In the genomic region with DNA sequence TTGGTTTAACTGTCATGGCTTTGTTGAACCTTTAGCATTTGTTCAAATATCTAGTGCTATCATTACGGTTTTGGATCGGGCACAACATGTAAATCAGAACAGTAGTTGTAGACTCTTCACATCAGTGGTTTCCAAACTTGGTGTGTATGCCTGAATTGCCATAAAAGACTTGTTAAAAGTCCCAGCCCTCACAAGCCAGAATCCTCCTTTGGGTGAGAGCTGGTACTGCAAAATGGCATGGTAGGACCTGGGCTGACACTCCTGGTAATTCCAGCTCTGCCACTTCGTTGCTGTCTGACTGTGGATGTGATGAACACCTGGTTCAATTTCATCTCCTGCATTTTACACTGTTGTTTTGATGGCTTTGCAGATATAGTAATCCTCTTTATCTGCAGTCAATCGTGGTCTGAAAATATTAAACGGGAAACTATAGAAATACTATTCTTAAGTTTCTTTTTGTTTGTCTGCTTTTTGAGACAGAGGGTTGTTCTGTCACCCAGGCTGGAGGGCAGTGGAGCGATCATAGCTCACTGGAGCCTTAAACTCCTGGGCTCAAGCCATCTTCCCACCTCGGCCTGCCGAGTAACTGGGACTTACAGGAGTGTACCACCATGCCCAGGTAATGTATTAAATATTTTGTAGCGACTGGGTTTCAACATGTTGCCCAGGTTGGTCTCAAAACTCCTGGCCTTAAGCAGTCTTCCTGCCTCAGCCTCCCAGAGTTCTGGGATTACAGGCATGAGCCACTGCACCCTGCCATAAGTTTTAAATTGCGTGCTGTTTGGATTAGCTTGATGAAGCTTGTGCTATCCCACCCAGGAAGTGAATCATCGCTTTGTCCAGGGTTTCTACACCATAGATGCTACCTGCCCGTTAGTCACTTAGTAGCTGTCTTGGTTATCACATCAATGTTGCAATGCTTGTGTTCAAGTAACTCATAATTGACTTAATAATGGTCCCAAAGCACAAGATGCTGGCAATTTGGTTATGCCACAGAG, we compare ENCODE assay signal across 8 cellular contexts.
A peak's percentile ranks its signal among the peaks of the same experiment; 100 is the strongest.
DNase-seq lines count a peak whose midpoint lies in the region; ATAC-seq, FAIRE-seq and TF ChIP-seq lines count a peak whose summit lies in the region.

No MANE protein-coding gene starts in this region.

- no peaks in the 10 kb centered on the region for H3K9me3 ChIP-seq in adipocyte (ENCODE audit: control insufficient read depth, low read length)
- H3K9me3 ChIP-seq in mucosa of descending colon: no peaks in the 10 kb centered on the region
- H3K9me3 ChIP-seq in adrenal gland (replicated peaks in 1 of 3): no peaks in the 10 kb centered on the region

- peak; percentile 31 for FAIRE-seq in GM19239 (lab: Jason Lieb, UNC)

- POLR2A ChIA-PET in BJ (lab: Charles Lee): no interaction called here

- ATAC-seq in mucosa of descending colon: peak; percentile 62
- no peak for ATAC-seq in HG03108 (IDR thresholded peaks at IDR 0.05; ENCODE audit: unreplicated experiment)

- H3K36me3 ChIP-seq in BJ (ENCODE audit: control insufficient read depth, insufficient read depth, low read length) (peaks cover 1% of the 10 kb centered on the region; the same call in 1 of the 2 replicates), adipocyte (ENCODE audit: control insufficient read depth, insufficient read depth, low read length, severe bottlenecking) (no peaks in the 10 kb centered on the region), mucosa of descending colon (ENCODE audit: low read depth) (no peaks in the 10 kb centered on the region), adrenal gland (replicated peaks in 1 of 2) (no peaks in the 10 kb centered on the region)

- TF ChIP-seq POLR2A in adrenal gland (IDR thresholded peaks at IDR 0.05): no peak

- H3K9ac ChIP-seq in adipocyte (ENCODE audit: low read length): no peak overlapping the region

- CTCF ChIA-PET in BJ (lab: Yijun Ruan, JAX): interaction anchor here (0.7 to 1.8 kb wide), 4 partner anchors 8 to 107 kb away, joined by 3 to 6 read pairs (median 4); a partner anchor contains a TSS

- TF ChIP-seq CTCF in BJ (IDR thresholded peaks at IDR 0.05; ENCODE audit: insufficient read depth, low read depth, low read length) (0 out of 2 replicates have a peak, but pooled peaks have one; percentile 29), mucosa of descending colon (IDR thresholded peaks at IDR 0.05) (no peak), adrenal gland (IDR thresholded peaks at IDR 0.05) (peak in 3 of 6 experiments; percentile 14 to 24 (median 22))

- H3K27ac ChIP-seq in adrenal gland: no peak overlapping the region

- H3K27me3 ChIP-seq in BJ (ENCODE audit: control insufficient read depth, insufficient read depth, low read length) (no peaks in the 10 kb centered on the region), adipocyte (replicated peaks; ENCODE audit: control insufficient read depth, insufficient read depth, low read length) (no peaks in the 10 kb centered on the region), adrenal gland (no peaks in the 10 kb centered on the region)

- DNase-seq in BJ (ENCODE audit: low read depth) (no peak), GM19239 (ENCODE audit: insufficient read length, low spot score) (no peak), NCI-H69 (lab: John Stamatoyannopoulos, UW) (peak; percentile 3), adipocyte (ENCODE audit: low read depth) (peak; percentile 27), mucosa of descending colon (peak in 1 of 3 donors; percentile 41), DMS153 (lab: John Stamatoyannopoulos, UW) (no peak), adrenal gland (no peak)

- 86 to 94% (median 90%) methylated on average over 11 to 12 of the region's 12 CpGs for whole genome bisulfite sequencing in adrenal gland, 4 donors

- intact Hi-C loops in mucosa of descending colon (cut with DNase I, micrococcal nuclease) (no loop called here), adrenal gland (cut with DNase I) (no loop called here)

- H3K4me3 ChIP-seq in BJ (ENCODE audit: low read depth, low read length) (no peak overlapping the region), adipocyte (ENCODE audit: low read length) (no peak overlapping the region), mucosa of descending colon (no peak overlapping the region), adrenal gland (no peak overlapping the region)

- H3K4me1 ChIP-seq in adipocyte (ENCODE audit: control insufficient read depth, insufficient read depth, low read length): peaks cover 27% of the 10 kb centered on the region
- peaks cover 26% of the 10 kb centered on the region for H3K4me1 ChIP-seq in mucosa of descending colon (ENCODE audit: low read depth)
- H3K4me1 ChIP-seq in adrenal gland (replicated peaks in 1 of 2): peaks cover 18 to 53% of the 10 kb centered on the region in 2 donors

Comparison
In these comparisons a context has a peak if more than half of its experiments do, and no peak if none do; other contexts are left out.
1. DNase-seq: peak in NCI-H69 (single experiment) and adipocyte (single experiment); none in BJ (single experiment), GM19239 (single experiment), DMS153 (single experiment) and adrenal gland (0 of 7).